9 cellular contexts compared by ENCODE assay signal in the genomic region with DNA sequence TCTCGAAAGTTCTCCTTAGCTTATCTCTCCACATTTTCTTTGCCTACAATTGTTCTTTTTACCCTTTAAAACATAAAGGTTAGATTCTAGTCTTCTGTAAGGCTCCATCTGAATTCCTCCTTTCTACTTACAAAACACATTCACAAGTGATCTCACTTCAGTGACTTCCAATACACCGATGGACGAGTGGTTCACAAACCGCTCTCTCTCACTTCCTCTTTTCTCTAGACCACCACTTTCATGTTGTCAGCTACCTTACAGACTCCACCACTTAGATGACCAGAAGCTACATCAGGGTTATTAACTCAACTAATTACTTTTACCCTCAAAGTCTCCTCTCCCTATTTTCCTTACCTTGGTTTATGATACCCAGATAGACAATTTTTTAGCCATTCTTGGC. TPM values are rescaled to one million over a fixed set of nuclear protein-coding genes. Genes with fewer than 3 reads are reported as not detected.
DNase-seq lines count a peak whose midpoint lies in the region; ATAC-seq, FAIRE-seq and TF ChIP-seq lines count a peak whose summit lies in the region.
"Had no signal": no experiment of that assay in that cellular context is flagged by ENCODE, and none has a peak within 500 bp of the region (broad histone marks: within the 10 kb centered on the region; RNA-seq: fewer than 3 reads in every experiment).

No MANE protein-coding gene starts in this region.

- H3K9me3 Mint-ChIP-seq in progenitor cell of endocrine pancreas (ENCODE audit: low read depth), result peaks cover 13% of the 10 kb centered on the region

- peaks cover 10% of the 10 kb centered on the region for H3K36me3 Mint-ChIP-seq in progenitor cell of endocrine pancreas (ENCODE audit: insufficient read depth)
- H3K36me3 Mint-ChIP-seq: WTC11 had no signal

- FAIRE-seq in RCC 7860 (lab: Jason Lieb, UNC), result no peak

- no peak overlapping the region for H3K4me3 Mint-ChIP-seq in progenitor cell of endocrine pancreas (ENCODE audit: low read depth)
- H3K4me3 Mint-ChIP-seq: WTC11 had no signal

- no peak overlapping the region for H3K27ac Mint-ChIP-seq in progenitor cell of endocrine pancreas
- H3K27ac Mint-ChIP-seq: WTC11 had no signal

- peak; percentile 43 for DNase-seq in GM10266 (ENCODE audit: extremely low spot score)
- peak; percentile 15 to 38 for DNase-seq in Kasumi-1 (lab: John Stamatoyannopoulos, UW)
- no peak for DNase-seq in dedifferentiated amniotic fluid mesenchymal stem cell (ENCODE audit: extremely low spot score)
- DNase-seq in RCC 7860 (ENCODE audit: low spot score), result no peak
- DNase-seq in progenitor cell of endocrine pancreas (ENCODE audit: low spot score, unreplicated experiment), result no peak
- DNase-seq in NCI-H146 (lab: John Stamatoyannopoulos, UW), result no peak

- no peaks in the 10 kb centered on the region for H3K27me3 Mint-ChIP-seq in progenitor cell of endocrine pancreas

- TF ChIP-seq CTCF in GM10266 (IDR thresholded peaks at IDR 0.05; ENCODE audit: control insufficient read depth, insufficient read depth, low read depth, missing control alignments) (no peak), progenitor cell of endocrine pancreas (IDR thresholded peaks at IDR 0.05; ENCODE audit: unreplicated experiment) (no peak)

- peaks cover 27% of the 10 kb centered on the region for H3K4me1 Mint-ChIP-seq in progenitor cell of endocrine pancreas (ENCODE audit: low read depth)

- peak; percentile 100 for ATAC-seq in GM19397 (IDR thresholded peaks at IDR 0.05; ENCODE audit: unreplicated experiment)
- peak; percentile 100 for ATAC-seq in HG02885 (IDR thresholded peaks at IDR 0.05; ENCODE audit: poor library complexity, unreplicated experiment)
- ATAC-seq: WTC11 had no signal

RNA-seq across cellular contexts. Expression of gene MET, which starts 11.8 kb away (rescaled TPM):
- total RNA-seq in progenitor cell of endocrine pancreas, result 44.4 and 46.0 TPM in 2 replicates

Comparison
In these comparisons a context has a peak if more than half of its experiments do, and no peak if none do; other contexts are left out.
1. DNase-seq: peak in GM10266 (single experiment) and Kasumi-1 (2 of 2); none in dedifferentiated amniotic fluid mesenchymal stem cell (single experiment), RCC 7860 (single experiment), progenitor cell of endocrine pancreas (single experiment) and NCI-H146 (single experiment).